ENCODE assay signal across 8 cellular contexts in the genomic region with DNA sequence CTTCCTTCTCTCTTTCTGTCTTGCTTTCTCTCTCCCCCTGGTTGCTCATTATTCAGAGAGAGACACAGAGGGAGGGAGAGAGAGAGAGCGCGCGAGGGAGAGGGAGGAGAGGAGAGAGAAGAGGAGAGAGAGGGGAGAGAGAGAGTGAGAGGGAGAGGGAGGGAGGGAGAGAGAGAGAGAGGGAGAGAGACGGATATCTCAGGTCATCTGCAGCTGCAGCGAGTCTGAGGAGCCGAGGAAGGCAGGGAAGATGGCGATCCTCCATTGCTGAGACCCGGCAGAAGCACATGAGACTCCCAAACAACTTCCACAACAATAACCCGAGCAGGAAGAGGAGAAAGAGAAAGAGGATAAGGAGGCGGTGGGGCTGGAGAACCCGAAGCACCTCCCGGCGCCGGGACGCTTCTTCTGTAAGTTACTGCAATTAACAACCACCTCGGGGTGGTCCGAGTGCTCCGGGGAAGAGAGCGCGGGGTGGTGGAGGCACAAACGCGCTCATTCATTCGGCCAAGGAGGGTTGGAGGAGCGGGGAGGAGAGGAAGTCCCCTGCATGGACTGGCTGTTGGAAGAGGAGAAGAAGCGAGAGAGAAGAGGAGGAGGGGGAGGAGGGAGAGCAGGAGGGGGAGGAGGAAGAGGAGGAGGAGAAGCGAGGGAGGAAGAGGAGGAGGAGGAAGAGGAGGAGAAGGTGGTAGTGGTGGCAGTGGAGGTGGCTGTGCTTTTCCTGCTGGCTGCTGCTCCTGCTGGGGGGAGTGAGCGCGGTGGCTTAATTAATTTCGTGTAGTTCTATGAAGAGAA. TPM values are rescaled to one million over a fixed set of nuclear protein-coding genes. Genes with fewer than 3 reads are reported as not detected.
DNase-seq lines count a peak whose midpoint lies in the region; ATAC-seq and TF ChIP-seq lines count a peak whose summit lies in the region.

A gene with protein sequence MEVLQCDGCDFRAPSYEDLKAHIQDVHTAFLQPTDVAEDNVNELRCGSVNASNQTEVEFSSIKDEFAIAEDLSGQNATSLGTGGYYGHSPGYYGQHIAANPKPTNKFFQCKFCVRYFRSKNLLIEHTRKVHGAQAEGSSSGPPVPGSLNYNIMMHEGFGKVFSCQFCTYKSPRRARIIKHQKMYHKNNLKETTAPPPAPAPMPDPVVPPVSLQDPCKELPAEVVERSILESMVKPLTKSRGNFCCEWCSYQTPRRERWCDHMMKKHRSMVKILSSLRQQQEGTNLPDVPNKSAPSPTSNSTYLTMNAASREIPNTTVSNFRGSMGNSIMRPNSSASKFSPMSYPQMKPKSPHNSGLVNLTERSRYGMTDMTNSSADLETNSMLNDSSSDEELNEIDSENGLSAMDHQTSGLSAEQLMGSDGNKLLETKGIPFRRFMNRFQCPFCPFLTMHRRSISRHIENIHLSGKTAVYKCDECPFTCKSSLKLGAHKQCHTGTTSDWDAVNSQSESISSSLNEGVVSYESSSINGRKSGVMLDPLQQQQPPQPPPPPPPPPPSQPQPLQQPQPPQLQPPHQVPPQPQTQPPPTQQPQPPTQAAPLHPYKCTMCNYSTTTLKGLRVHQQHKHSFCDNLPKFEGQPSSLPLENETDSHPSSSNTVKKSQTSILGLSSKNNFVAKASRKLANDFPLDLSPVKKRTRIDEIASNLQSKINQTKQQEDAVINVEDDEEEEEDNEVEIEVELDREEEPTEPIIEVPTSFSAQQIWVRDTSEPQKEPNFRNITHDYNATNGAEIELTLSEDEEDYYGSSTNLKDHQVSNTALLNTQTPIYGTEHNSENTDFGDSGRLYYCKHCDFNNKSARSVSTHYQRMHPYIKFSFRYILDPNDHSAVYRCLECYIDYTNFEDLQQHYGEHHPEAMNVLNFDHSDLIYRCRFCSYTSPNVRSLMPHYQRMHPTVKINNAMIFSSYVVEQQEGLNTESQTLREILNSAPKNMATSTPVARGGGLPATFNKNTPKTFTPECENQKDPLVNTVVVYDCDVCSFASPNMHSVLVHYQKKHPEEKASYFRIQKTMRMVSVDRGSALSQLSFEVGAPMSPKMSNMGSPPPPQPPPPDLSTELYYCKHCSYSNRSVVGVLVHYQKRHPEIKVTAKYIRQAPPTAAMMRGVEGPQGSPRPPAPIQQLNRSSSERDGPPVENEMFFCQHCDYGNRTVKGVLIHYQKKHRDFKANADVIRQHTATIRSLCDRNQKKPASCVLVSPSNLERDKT (N-terminal part only) (plus strand): TSS at position 221 of the 795 bp plus-strand sequence. CDS start 60,218 bp downstream, outside the sequence.

- H3K4me3 ChIP-seq in GM12865 (ENCODE audit: low read depth, low read length) = peak within 1 kb of the TSS; percentile 40
- peak within 1 kb of the TSS; percentile 69 for H3K4me3 ChIP-seq in NT2/D1 (ENCODE audit: insufficient read length, low read depth)
- peak within 1 kb of the TSS; percentile 52 to 72 (median 61) for H3K4me3 ChIP-seq in skin epidermis

- no peak for TF ChIP-seq CTCF in GM12865 (IDR thresholded peaks at IDR 0.05; ENCODE audit: insufficient read depth, low read depth, low read length, missing control alignments)

- no peak within 1 kb of the TSS for H3K27ac Mint-ChIP-seq in central memory CD8-positive, alpha-beta T cell (ENCODE audit: low read depth)

- peaks cover 14% of the 10 kb centered on the region for H3K9me3 Mint-ChIP-seq in central memory CD8-positive, alpha-beta T cell

- peaks cover 78% of the 10 kb centered on the region for H3K27me3 Mint-ChIP-seq in central memory CD8-positive, alpha-beta T cell

- H3K4me1 ChIP-seq in NT2/D1 (ENCODE audit: insufficient read depth, insufficient read length) = no peaks in the 10 kb centered on the region

- peaks cover 22% of the 10 kb centered on the region for H3K4me1 Mint-ChIP-seq in central memory CD8-positive, alpha-beta T cell

- ATAC-seq in central memory CD8-positive, alpha-beta T cell (replicated peaks; ENCODE audit: extremely low read depth, poor library complexity, severe bottlenecking) = no peak
- no peak for ATAC-seq in GM18517 (IDR thresholded peaks at IDR 0.05; ENCODE audit: unreplicated experiment)

- H3K4me3 Mint-ChIP-seq in central memory CD8-positive, alpha-beta T cell = peak within 1 kb of the TSS; percentile 51

- no peaks in the 10 kb centered on the region for H3K27me3 ChIP-seq in NT2/D1 (ENCODE audit: insufficient read depth, insufficient read length)

- peak; percentile 85 for DNase-seq in A172 (ENCODE audit: low spot score)
- no peak for DNase-seq in GM12865 (ENCODE audit: low read depth)
- no peak for DNase-seq in NT2/D1 (ENCODE audit: low read depth, low spot score)
- DNase-seq in central memory CD8-positive, alpha-beta T cell (ENCODE audit: low spot score in 2 of 2) = no peak
- DNase-seq in islet precursor cell = peak; percentile 78
- no peak for DNase-seq in germinal center (ENCODE audit: low spot score)

- H3K27ac ChIP-seq in skin epidermis = peak within 1 kb of the TSS; percentile 69 to 91 (median 86)

- H3K9me3 ChIP-seq in NT2/D1 (ENCODE audit: insufficient read depth, low read length) = no peaks in the 10 kb centered on the region

- peak within 1 kb of the TSS; percentile 90 for H3K9ac ChIP-seq in NT2/D1 (ENCODE audit: insufficient read length, low read depth)

- H3K36me3 ChIP-seq in NT2/D1 (ENCODE audit: insufficient read depth, insufficient read length, low read length) = peaks cover 7% of the 10 kb centered on the region

- H3K36me3 Mint-ChIP-seq in central memory CD8-positive, alpha-beta T cell (ENCODE audit: insufficient read depth) = no peaks in the 10 kb centered on the region

RNA-seq across cellular contexts. Expression of the gene that starts here (rescaled TPM):
- total RNA-seq in A172 (2014; rRNA removed; shearing (Covaris generic)) = 9.7 and 13.0 TPM in 2 replicates

Comparison
In these comparisons a context has a peak if more than half of its experiments do, and no peak if none do; other contexts are left out.
1. DNase-seq: peak in A172 (single experiment) and islet precursor cell (single experiment); none in GM12865 (single experiment), NT2/D1 (single experiment), central memory CD8-positive, alpha-beta T cell (0 of 2) and germinal center (single experiment).
2. Peak in every context shown above with its lines, with median percentiles within 50 percentile points of each other: H3K4me3 ChIP-seq.